ENCODE assay signal across 8 cellular contexts in the genomic region with DNA sequence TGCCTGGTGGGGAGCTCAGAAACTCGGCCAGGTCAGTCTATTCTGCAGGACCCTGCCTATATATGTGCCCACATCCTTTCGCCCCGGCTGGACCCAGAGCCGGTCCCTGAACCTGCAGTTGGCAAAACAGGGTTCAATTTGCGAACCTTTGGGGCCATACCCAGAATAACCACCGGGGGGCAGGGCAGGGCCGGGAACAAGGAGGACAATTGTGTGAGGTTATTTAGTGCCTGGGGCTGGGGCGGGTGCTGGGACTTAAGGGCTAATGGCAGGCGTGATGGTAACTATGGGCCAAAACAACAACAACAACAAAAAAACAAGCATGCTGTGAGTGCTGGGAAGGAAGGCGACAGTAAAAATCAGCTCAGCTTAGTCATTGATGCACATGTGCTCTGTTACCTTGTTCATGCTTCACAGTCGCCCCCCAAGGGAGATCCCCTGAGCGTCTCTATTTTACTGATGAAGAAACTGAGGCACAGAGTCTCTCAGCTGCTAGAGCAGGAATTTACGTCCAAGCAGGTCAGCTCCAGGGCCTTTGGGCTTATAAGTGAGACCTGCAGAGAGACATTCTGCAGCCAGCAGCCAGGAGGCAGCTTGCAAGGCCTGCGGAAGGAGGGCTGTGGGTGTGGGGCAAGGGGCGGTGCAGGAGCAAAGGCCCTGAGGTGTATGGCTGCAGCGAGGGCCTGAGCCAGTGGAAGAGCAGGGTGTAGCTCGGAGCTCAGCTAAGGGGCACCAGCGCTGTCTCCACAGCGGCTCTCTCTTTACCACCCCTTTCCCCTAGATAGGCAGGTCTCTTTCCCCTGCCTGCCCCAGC.
DNase-seq lines count a peak whose midpoint lies in the region; ATAC-seq and TF ChIP-seq lines count a peak whose summit lies in the region.

No MANE protein-coding gene starts in this region.

- H3K9me3 ChIP-seq in GM23248 (ENCODE audit: low read depth), result no peaks in the 10 kb centered on the region

- no peak overlapping the region for H3K9ac ChIP-seq in GM23248

- H3F3A ChIP-seq in GM23248 (ENCODE audit: insufficient read depth), result peaks cover 4% of the 10 kb centered on the region; the same call in 1 of the 2 replicates

- 25 to 29% methylated on average over 19 of the region's 19 CpGs for WGBS in GM23248 (ENCODE audit: low coverage in 1 of 2, low lambda C conversion rate in 2 of 2, missing lambda C conversion rate in 2 of 2), 2 experiments

- ATAC-seq in HG02610 (IDR thresholded peaks at IDR 0.05; ENCODE audit: unreplicated experiment), result no peak

- no peaks in the 10 kb centered on the region for H3K36me3 ChIP-seq in GM23248 (ENCODE audit: low read depth)

- H3K27me3 ChIP-seq in GM23248 (replicated peaks; ENCODE audit: insufficient read depth), result no peaks in the 10 kb centered on the region

- no peaks in the 10 kb centered on the region for H3K9me2 ChIP-seq in GM23248 (ENCODE audit: insufficient read depth)

- in situ Hi-C loops in GM23248 (cut with MboI), result loop anchor here (10.0 to 25.0 kb wide), 2 partner anchors 282 to 530 kb away; no protein-coding TSS in a partner anchor

- no peak overlapping the region for H3K27ac ChIP-seq in C4-2B
- no peak overlapping the region for H3K27ac ChIP-seq in GM23248

- peak; percentile 71 for DNase-seq in GM23248
- peak; percentile 47 for DNase-seq in NCI-H510A (lab: John Stamatoyannopoulos, UW)
- peak; percentile 87 for DNase-seq in activated CD8-positive, alpha-beta memory T cell treated with anti-CD3 and anti-CD28 coated beads for 24 hours
- DNase-seq in epithelial cell of esophagus (ENCODE audit: low read depth), result peak; percentile 61
- peak; percentile 47 for DNase-seq in mucosa of gallbladder (ENCODE audit: low spot score)
- DNase-seq in stimulated activated naive CD4-positive, alpha-beta T cell treated with Interleukin-2 at 50 U/mL for 16 hours (lab: John Stamatoyannopoulos, UW), result peak; percentile 34

- no peak overlapping the region for H2AFZ ChIP-seq in GM23248

- H4K20me1 ChIP-seq in GM23248 (ENCODE audit: insufficient read depth), result no peaks in the 10 kb centered on the region

- H3K4me1 ChIP-seq in GM23248 (ENCODE audit: insufficient read depth), result no peaks in the 10 kb centered on the region

- H3K4me3 ChIP-seq in GM23248 (no peak overlapping the region), epithelial cell of esophagus (ENCODE audit: low read length) (no peak overlapping the region)

- TF ChIP-seq CTCF in C4-2B (conservative IDR thresholded peaks at IDR 0.05) (peak; percentile 91), epithelial cell of esophagus (IDR thresholded peaks at IDR 0.05; ENCODE audit: insufficient read depth, low read depth, low read length, missing control alignments) (peak; percentile 77)

- H3K4me2 ChIP-seq in GM23248 (ENCODE audit: unreplicated experiment), result no peak overlapping the region

- H3K79me2 ChIP-seq in GM23248 (ENCODE audit: insufficient read depth), result no peaks in the 10 kb centered on the region

Comparison
In these comparisons a context has a peak if more than half of its experiments do, and no peak if none do; other contexts are left out.
1. DNase-seq: peak in every context shown above with its lines; median percentile 87 in activated CD8-positive, alpha-beta memory T cell treated with anti-CD3 and anti-CD28 coated beads for 24 hours; 71 in GM23248; 61 in epithelial cell of esophagus; 47 in NCI-H510A; 47 in mucosa of gallbladder; 34 in stimulated activated naive CD4-positive, alpha-beta T cell treated with Interleukin-2 at 50 U/mL for 16 hours.